In genomic region chr4:76385974-76386373, GRCh38 we compare ENCODE assay signal across 37 cellular contexts. TPM values are rescaled to one million over a fixed set of nuclear protein-coding genes. Genes with fewer than 3 reads are reported as not detected.
"Had no signal": no experiment of that assay in that cellular context is flagged by ENCODE, and none has a peak within 500 bp of the region (broad histone marks: within the 10 kb centered on the region; RNA-seq: fewer than 3 reads in every experiment).

No MANE protein-coding gene starts in this region.

- H3K4me1 Mint-ChIP-seq: activated B cell treated with CpG ODN at 0.5 μM for 24 hours; activated CD4-positive, alpha-beta T cell treated with anti-CD3 and anti-CD28 coated beads, Interleukin-2, amount 10 ng/mL, durations not matched to agents 24 days and 14 days; activated T-helper 17 cell treated with anti-CD3 and anti-CD28 coated beads, Interleukin-2, amount 50 U/mL, for 72 hours had no signal

- FAIRE-seq: astrocyte, TTC549 had no signal

- H3K4me3 ChIP-seq: adrenal gland, body of pancreas, breast epithelium had no signal

- H3K27me3 ChIP-seq: adrenal gland, body of pancreas, brain microvascular endothelial cell, breast epithelium had no signal

- DNase-seq: activated B cell treated with CpG ODN at 0.5 μM for 24 hours; activated CD4-positive, alpha-beta memory T cell treated with anti-CD3 and anti-CD28 coated beads for 36 hours; activated CD4-positive, alpha-beta T cell treated with anti-CD3 and anti-CD28 coated beads for 4 hours; activated CD4-positive, alpha-beta T cell treated with anti-CD3 and anti-CD28 coated beads, Interleukin-2, amount 10 ng/mL, durations not matched to agents 24 days and 14 days; activated CD4-positive, alpha-beta T cell treated with anti-CD3 and anti-CD28 coated beads, Interleukin-2, amount 50 U/mL, for 1 hour; activated CD4-positive, alpha-beta T cell treated with anti-CD3 and anti-CD28 coated beads, Interleukin-2, amount 50 U/mL, for 4 hours; activated CD4-positive, CD25-positive, alpha-beta regulatory T cell treated with anti-CD3 and anti-CD28 coated beads, Interleukin-2, amount 50 U/mL, for 72 hours; activated CD8-positive, alpha-beta memory T cell treated with anti-CD3 and anti-CD28 coated beads, Interleukin-2, amount 50 U/mL, for 4 hours; activated CD8-positive, alpha-beta T cell treated with anti-CD3 and anti-CD28 coated beads for 36 hours; activated effector memory CD4-positive, alpha-beta T cell treated with anti-CD3 and anti-CD28 coated beads, Interleukin-2, amount 50 U/mL, for 16 hours; activated gamma-delta T cell treated with Interleukin-2 at 50 U/mL for 16 hours; activated naive CD4-positive, alpha-beta T cell; activated naive CD4-positive, alpha-beta T cell treated with anti-CD3 and anti-CD28 coated beads for 36 hours; activated naive CD4-positive, alpha-beta T cell treated with anti-CD3 and anti-CD28 coated beads, Interleukin-2, amount 50 U/mL, for 16 hours; activated naive CD8-positive, alpha-beta T cell treated with anti-CD3 and anti-CD28 coated beads for 36 hours; activated T-cell treated with anti-CD3 and anti-CD28 coated beads for 4 hours; activated T-cell treated with anti-CD3 and anti-CD28 coated beads, Interleukin-2, amount 50 U/mL, for 1 hour; activated T-cell treated with anti-CD3 and anti-CD28 coated beads, Interleukin-2, amount 50 U/mL, for 4 hours; activated T-cell treated with anti-CD3 and anti-CD28 coated beads, Interleukin-2, amount 50 U/mL, for 72 hours; adrenal gland; amniotic stem cell; aorta; body of pancreas; brain microvascular endothelial cell; central memory CD4-positive, alpha-beta T cell; T-helper 2 cell; T-helper 9 cell had no signal

- H3K4me3 Mint-ChIP-seq: activated B cell treated with CpG ODN at 0.5 μM for 24 hours; activated CD4-positive, alpha-beta memory T cell treated with anti-CD3 and anti-CD28 coated beads for 36 hours; activated CD4-positive, alpha-beta T cell treated with anti-CD3 and anti-CD28 coated beads, Interleukin-2, amount 10 ng/mL, durations not matched to agents 24 days and 14 days; activated CD8-positive, alpha-beta T cell treated with anti-CD3 and anti-CD28 coated beads for 36 hours; activated naive CD4-positive, alpha-beta T cell treated with anti-CD3 and anti-CD28 coated beads for 36 hours; activated naive CD8-positive, alpha-beta T cell treated with anti-CD3 and anti-CD28 coated beads for 36 hours; activated T-cell treated with anti-CD3 and anti-CD28 coated beads, Interleukin-2, amount 50 U/mL, for 4 hours; activated T-cell treated with anti-CD3 and anti-CD28 coated beads, Interleukin-2, amount 50 U/mL, for 72 hours; activated T-helper 1 cell treated with anti-CD3 and anti-CD28 coated beads, Interleukin-12 subunit alpha, Interleukin-12 subunit beta, Interleukin-2, Interleukin-4 antibody, amounts not matched to agents 30 ng/mL and 10 ng/mL and 1 ng/mL, durations not matched to agents 14 hours and 24 hours and 36 hours; activated T-helper 17 cell treated with anti-CD3 and anti-CD28 coated beads, Interleukin-2, amount 50 U/mL, for 72 hours; T-helper 1 cell treated with Interleukin-12 subunit alpha and Interleukin-12 subunit beta and Interleukin-4 antibody, amounts not matched to agents 30 μg/mL and 1 μg/mL, for 36 hours; T-helper 2 cell treated with Interferon-gamma antibody and Interleukin-4, amounts not matched to agents 5 μg/mL and 100 μg/mL, for 36 hours had no signal

- ATAC-seq: activated CD8-positive, alpha-beta T cell treated with anti-CD3 and anti-CD28 coated beads for 36 hours; activated naive CD4-positive, alpha-beta T cell treated with anti-CD3 and anti-CD28 coated beads, Interleukin-2, amount 50 U/mL, for 72 hours; activated T-cell treated with anti-CD3 and anti-CD28 coated beads, Interleukin-2, amount 50 U/mL, for 4 hours; activated T-cell treated with anti-CD3 and anti-CD28 coated beads, Interleukin-2, amount 50 U/mL, for 72 hours; activated T-helper 17 cell treated with anti-CD3 and anti-CD28 coated beads, Interleukin-2, amount 50 U/mL, for 72 hours; body of pancreas had no signal

- H3K27ac ChIP-seq: adrenal gland, body of pancreas, brain microvascular endothelial cell, breast epithelium, VCaP had no signal

- H3K4me1 ChIP-seq: adrenal gland, body of pancreas, breast epithelium had no signal

- H3K9me3 ChIP-seq: adrenal gland, body of pancreas had no signal

- H3K9me3 Mint-ChIP-seq: activated T-helper 1 cell treated with anti-CD3 and anti-CD28 coated beads, Interleukin-12 subunit alpha, Interleukin-12 subunit beta, Interleukin-2, Interleukin-4 antibody, amounts not matched to agents 30 ng/mL and 10 ng/mL and 1 ng/mL, durations not matched to agents 14 hours and 24 hours and 36 hours had no signal

- H3K36me3 ChIP-seq: adrenal gland, brain microvascular endothelial cell, breast epithelium had no signal

- H3K27ac Mint-ChIP-seq: activated B cell treated with CpG ODN at 0.5 μM for 24 hours; activated CD4-positive, alpha-beta memory T cell treated with anti-CD3 and anti-CD28 coated beads for 36 hours; activated CD4-positive, alpha-beta T cell treated with anti-CD3 and anti-CD28 coated beads, Interleukin-2, amount 10 ng/mL, durations not matched to agents 24 days and 14 days; activated CD8-positive, alpha-beta T cell treated with anti-CD3 and anti-CD28 coated beads for 36 hours; activated naive CD4-positive, alpha-beta T cell treated with anti-CD3 and anti-CD28 coated beads for 36 hours; activated naive CD4-positive, alpha-beta T cell treated with anti-CD3 and anti-CD28 coated beads, Interleukin-2, amount 50 U/mL, for 72 hours; activated naive CD8-positive, alpha-beta T cell treated with anti-CD3 and anti-CD28 coated beads for 36 hours; activated T-cell treated with anti-CD3 and anti-CD28 coated beads, Interleukin-2, amount 50 U/mL, for 72 hours; activated T-helper 1 cell treated with anti-CD3 and anti-CD28 coated beads, Interleukin-12 subunit alpha, Interleukin-12 subunit beta, Interleukin-2, Interleukin-4 antibody, amounts not matched to agents 30 ng/mL and 10 ng/mL and 1 ng/mL, durations not matched to agents 14 hours and 24 hours and 36 hours; activated T-helper 17 cell treated with anti-CD3 and anti-CD28 coated beads, Interleukin-2, amount 50 U/mL, for 72 hours; T-helper 1 cell treated with Interleukin-12 subunit alpha and Interleukin-12 subunit beta and Interleukin-4 antibody, amounts not matched to agents 30 μg/mL and 1 μg/mL, for 36 hours; T-helper 2 cell treated with Interferon-gamma antibody and Interleukin-4, amounts not matched to agents 5 μg/mL and 100 μg/mL, for 36 hours had no signal

RNA-seq across cellular contexts. Expression of gene CCDC158, which starts 35.0 kb away (rescaled TPM):
- total RNA-seq: activated B cell treated with CpG ODN at 0.5 μM for 24 hours; activated CD4-positive, alpha-beta memory T cell treated with anti-CD3 and anti-CD28 coated beads for 36 hours; activated CD4-positive, alpha-beta T cell treated with anti-CD3 and anti-CD28 coated beads, Interleukin-2, amount 10 ng/mL, durations not matched to agents 24 days and 14 days; activated CD8-positive, alpha-beta memory T cell treated with anti-CD3 and anti-CD28 coated beads for 36 hours; activated CD8-positive, alpha-beta T cell treated with anti-CD3 and anti-CD28 coated beads for 36 hours; activated naive CD4-positive, alpha-beta T cell treated with anti-CD3 and anti-CD28 coated beads for 36 hours; activated naive CD4-positive, alpha-beta T cell treated with anti-CD3 and anti-CD28 coated beads, Interleukin-2, amount 50 U/mL, for 72 hours; activated naive CD8-positive, alpha-beta T cell treated with anti-CD3 and anti-CD28 coated beads for 36 hours; activated T-cell treated with anti-CD3 and anti-CD28 coated beads, Interleukin-2, amount 50 U/mL, for 4 hours; activated T-cell treated with anti-CD3 and anti-CD28 coated beads, Interleukin-2, amount 50 U/mL, for 72 hours; activated T-helper 1 cell treated with anti-CD3 and anti-CD28 coated beads, Interleukin-12 subunit alpha, Interleukin-12 subunit beta, Interleukin-2, Interleukin-4 antibody, amounts not matched to agents 30 ng/mL and 10 ng/mL and 1 ng/mL, durations not matched to agents 14 hours and 24 hours and 36 hours; activated T-helper 17 cell treated with anti-CD3 and anti-CD28 coated beads, Interleukin-2, amount 50 U/mL, for 72 hours; astrocyte had no signal

RNA-seq across cellular contexts. Expression of gene SHROOM3, which starts 49.1 kb away (rescaled TPM):
- total RNA-seq: activated CD4-positive, alpha-beta memory T cell treated with anti-CD3 and anti-CD28 coated beads for 36 hours; activated CD8-positive, alpha-beta memory T cell treated with anti-CD3 and anti-CD28 coated beads for 36 hours; activated CD8-positive, alpha-beta T cell treated with anti-CD3 and anti-CD28 coated beads for 36 hours; activated T-helper 17 cell treated with anti-CD3 and anti-CD28 coated beads, Interleukin-2, amount 50 U/mL, for 72 hours had no signal
